In genomic region chr20:9458075-9458818, GRCh38 we compare ENCODE assay signal across 9 cellular contexts. TPM values are rescaled to one million over a fixed set of nuclear protein-coding genes. Genes with fewer than 3 reads are reported as not detected.
A peak's percentile ranks its signal among the peaks of the same experiment; 100 is the strongest.
DNase-seq lines count a peak whose midpoint lies in the region; ATAC-seq and TF ChIP-seq lines count a peak whose summit lies in the region.
"Had no signal": no experiment of that assay in that cellular context is flagged by ENCODE, and none has a peak within 500 bp of the region (broad histone marks: within the 10 kb centered on the region; RNA-seq: fewer than 3 reads in every experiment).

No MANE protein-coding gene starts in this region.

- no peak overlapping the region for H3K4me2 ChIP-seq in SU-DHL-6 (ENCODE audit: low read depth, low read length, poor library complexity, severe bottlenecking)

- no peaks in the 10 kb centered on the region for H3K9me3 ChIP-seq in SU-DHL-6 (ENCODE audit: insufficient read depth, low read length)

- H3K36me3 ChIP-seq in SU-DHL-6 (ENCODE audit: low read length), result no peaks in the 10 kb centered on the region

- H3K4me3 ChIP-seq in SU-DHL-6 (ENCODE audit: insufficient read depth, low read length, poor library complexity, severe bottlenecking), result no peak overlapping the region

- DNase-seq in lung microvascular endothelial cell (ENCODE audit: low read depth in 2 of 2) (peak; percentile 10 to 26), UCSD-AML1 (lab: John Stamatoyannopoulos, UW; ENCODE audit: unreplicated experiment) (no peak), SW480 (ENCODE audit: low spot score) (no peak), LoVo (ENCODE audit: low spot score) (no peak)

- no peak overlapping the region for H3K27ac ChIP-seq in SU-DHL-6 (ENCODE audit: low read depth, low read length)

- H3K9ac ChIP-seq in SU-DHL-6 (ENCODE audit: low read length), result no peak overlapping the region

- no peaks in the 10 kb centered on the region for H3F3A ChIP-seq in SU-DHL-6 (ENCODE audit: insufficient read depth)

- TF ChIP-seq CTCF in GM12872 (IDR thresholded peaks at IDR 0.05; ENCODE audit: insufficient read depth, low read depth, low read length), result peak; percentile 69
- TF ChIP-seq CTCF in SU-DHL-6 (IDR thresholded peaks at IDR 0.05; ENCODE audit: insufficient read depth, low read length, poor library complexity, severe bottlenecking), result peak; percentile 22

- no peak overlapping the region for H2AFZ ChIP-seq in SU-DHL-6 (ENCODE audit: low read depth, low read length, severe bottlenecking)

- H3K9me2 ChIP-seq in SU-DHL-6 (replicated peaks; ENCODE audit: insufficient read depth, low read length), result no peaks in the 10 kb centered on the region

- ATAC-seq in HG03280 (IDR thresholded peaks at IDR 0.05; ENCODE audit: unreplicated experiment) (peak; percentile 54), GM21529 (IDR thresholded peaks at IDR 0.05; ENCODE audit: unreplicated experiment) (no peak)
- ATAC-seq: activated CD4-positive, CD25-positive, alpha-beta regulatory T cell treated with anti-CD3 and anti-CD28 coated beads, Interleukin-2, amount 50 U/mL, for 24 hours had no signal

- H3K79me2 ChIP-seq in SU-DHL-6 (ENCODE audit: insufficient read depth, low read length), result no peaks in the 10 kb centered on the region

- no peaks in the 10 kb centered on the region for H4K20me1 ChIP-seq in SU-DHL-6 (ENCODE audit: low read depth, low read length)

- H3K27me3 ChIP-seq in SU-DHL-6 (ENCODE audit: low read length), result no peaks in the 10 kb centered on the region

RNA-seq across cellular contexts. Expression of gene LAMP5, which starts 56.1 kb away (rescaled TPM):
- 0.65 TPM in 1 of 2 replicates, not detected in the other for total RNA-seq in lung microvascular endothelial cell

Comparison
In these comparisons a context has a peak if more than half of its experiments do, and no peak if none do; other contexts are left out.
1. DNase-seq: peak in lung microvascular endothelial cell (2 of 2); none in UCSD-AML1 (single experiment), SW480 (single experiment) and LoVo (single experiment).